In genomic region chr5:152864993-152865392, GRCh38 we compare ENCODE assay signal across 25 cellular contexts.
"Had no signal": no experiment of that assay in that cellular context is flagged by ENCODE, and none has a peak within 500 bp of the region (broad histone marks: within the 10 kb centered on the region; RNA-seq: fewer than 3 reads in every experiment).

No MANE protein-coding gene starts in this region.

- H3K4me1 Mint-ChIP-seq: activated CD4-positive, alpha-beta memory T cell treated with anti-CD3 and anti-CD28 coated beads, Interleukin-2, amount 10 ng/mL, durations not matched to agents 7 days and 5 days; activated CD4-positive, alpha-beta T cell treated with anti-CD3 and anti-CD28 coated beads, Interleukin-2, amount 10 ng/mL, durations not matched to agents 24 days and 14 days; activated naive CD4-positive, alpha-beta T cell treated with anti-CD3 and anti-CD28 coated beads, Interleukin-2, amount 10 ng/mL, durations not matched to agents 7 days and 5 days; natural killer cell; stimulated activated effector memory CD8-positive, alpha-beta T cell treated with anti-CD3 and anti-CD28 coated beads, Interleukin-12 subunit alpha, Interleukin-12 subunit beta, amount 100 ng/mL, for 72 hours; stimulated activated naive CD8-positive, alpha-beta T cell treated with anti-CD3 and anti-CD28 coated beads, Interleukin-15, amount 100 ng/mL, for 72 hours; T-cell had no signal

- H3K4me3 ChIP-seq: body of pancreas, gastroesophageal sphincter, lower lobe of right lung, psoas muscle, skin epidermis, tibial artery had no signal

- H3K36me3 Mint-ChIP-seq: activated naive CD4-positive, alpha-beta T cell treated with anti-CD3 and anti-CD28 coated beads, Interleukin-2, amount 10 ng/mL, durations not matched to agents 7 days and 5 days; natural killer cell; stimulated activated effector memory CD8-positive, alpha-beta T cell treated with anti-CD3 and anti-CD28 coated beads, Interleukin-12 subunit alpha, Interleukin-12 subunit beta, amount 100 ng/mL, for 72 hours; T-cell had no signal

- H3K27ac ChIP-seq: body of pancreas, gastroesophageal sphincter, lower lobe of right lung, psoas muscle, skin epidermis, tibial artery, VCaP had no signal

- H3K4me3 Mint-ChIP-seq: activated CD4-positive, alpha-beta memory T cell treated with anti-CD3 and anti-CD28 coated beads, Interleukin-2, amount 10 ng/mL, durations not matched to agents 7 days and 5 days; activated CD4-positive, alpha-beta T cell treated with anti-CD3 and anti-CD28 coated beads, Interleukin-2, amount 10 ng/mL, durations not matched to agents 24 days and 14 days; activated naive CD4-positive, alpha-beta T cell treated with anti-CD3 and anti-CD28 coated beads, Interleukin-2, amount 10 ng/mL, durations not matched to agents 7 days and 5 days; activated T-cell treated with anti-CD3 and anti-CD28 coated beads, Interleukin-2, amount 50 U/mL, for 72 hours; natural killer cell; stimulated activated effector memory CD8-positive, alpha-beta T cell treated with anti-CD3 and anti-CD28 coated beads, Interleukin-12 subunit alpha, Interleukin-12 subunit beta, amount 100 ng/mL, for 72 hours; stimulated activated naive CD8-positive, alpha-beta T cell treated with anti-CD3 and anti-CD28 coated beads, Interleukin-15, amount 100 ng/mL, for 72 hours; T-cell; T-helper 2 cell treated with Interferon-gamma antibody and Interleukin-4, amounts not matched to agents 5 μg/mL and 100 μg/mL, for 36 hours had no signal

- H3K4me1 ChIP-seq: body of pancreas, gastroesophageal sphincter, lower lobe of right lung, psoas muscle, tibial artery had no signal

- H3K36me3 ChIP-seq: gastroesophageal sphincter, lower lobe of right lung, tibial artery had no signal

- H3K27me3 Mint-ChIP-seq: activated CD4-positive, alpha-beta memory T cell treated with anti-CD3 and anti-CD28 coated beads, Interleukin-2, amount 10 ng/mL, durations not matched to agents 7 days and 5 days; activated CD4-positive, alpha-beta T cell treated with anti-CD3 and anti-CD28 coated beads, Interleukin-2, amount 10 ng/mL, durations not matched to agents 24 days and 14 days; activated naive CD4-positive, alpha-beta T cell treated with anti-CD3 and anti-CD28 coated beads, Interleukin-2, amount 10 ng/mL, durations not matched to agents 7 days and 5 days; stimulated activated naive CD8-positive, alpha-beta T cell treated with anti-CD3 and anti-CD28 coated beads, Interleukin-15, amount 100 ng/mL, for 72 hours; T-cell had no signal

- ATAC-seq: activated CD4-positive, CD25-positive, alpha-beta regulatory T cell treated with anti-CD3 and anti-CD28 coated beads, Interleukin-2, amount 50 U/mL, for 24 hours; activated T-cell treated with anti-CD3 and anti-CD28 coated beads, Interleukin-2, amount 50 U/mL, for 72 hours; body of pancreas; esophagus mucosa; gastroesophageal sphincter; left cardiac atrium; lower lobe of right lung; natural killer cell; psoas muscle; right cardiac atrium; stimulated activated effector memory CD8-positive, alpha-beta T cell treated with anti-CD3 and anti-CD28 coated beads, Interleukin-12 subunit alpha, Interleukin-12 subunit beta, amount 100 ng/mL, for 72 hours; stimulated activated naive CD8-positive, alpha-beta T cell treated with anti-CD3 and anti-CD28 coated beads, Interleukin-15, amount 100 ng/mL, for 72 hours; T-cell had no signal

- H3K9me3 Mint-ChIP-seq: activated CD4-positive, alpha-beta memory T cell treated with anti-CD3 and anti-CD28 coated beads, Interleukin-2, amount 10 ng/mL, durations not matched to agents 7 days and 5 days; activated CD4-positive, alpha-beta T cell treated with anti-CD3 and anti-CD28 coated beads, Interleukin-2, amount 10 ng/mL, durations not matched to agents 24 days and 14 days; activated naive CD4-positive, alpha-beta T cell treated with anti-CD3 and anti-CD28 coated beads, Interleukin-2, amount 10 ng/mL, durations not matched to agents 7 days and 5 days had no signal

- H3K27ac Mint-ChIP-seq: activated CD4-positive, alpha-beta memory T cell treated with anti-CD3 and anti-CD28 coated beads, Interleukin-2, amount 10 ng/mL, durations not matched to agents 7 days and 5 days; activated CD4-positive, alpha-beta T cell treated with anti-CD3 and anti-CD28 coated beads, Interleukin-2, amount 10 ng/mL, durations not matched to agents 24 days and 14 days; activated naive CD4-positive, alpha-beta T cell treated with anti-CD3 and anti-CD28 coated beads, Interleukin-2, amount 10 ng/mL, durations not matched to agents 7 days and 5 days; activated T-cell treated with anti-CD3 and anti-CD28 coated beads, Interleukin-2, amount 50 U/mL, for 72 hours; natural killer cell; stimulated activated effector memory CD8-positive, alpha-beta T cell treated with anti-CD3 and anti-CD28 coated beads, Interleukin-12 subunit alpha, Interleukin-12 subunit beta, amount 100 ng/mL, for 72 hours; stimulated activated naive CD8-positive, alpha-beta T cell treated with anti-CD3 and anti-CD28 coated beads, Interleukin-15, amount 100 ng/mL, for 72 hours; T-cell; T-helper 2 cell treated with Interferon-gamma antibody and Interleukin-4, amounts not matched to agents 5 μg/mL and 100 μg/mL, for 36 hours had no signal

- DNase-seq: activated CD4-positive, alpha-beta memory T cell treated with anti-CD3 and anti-CD28 coated beads, Interleukin-2, amount 10 ng/mL, durations not matched to agents 7 days and 5 days; activated CD4-positive, alpha-beta T cell treated with anti-CD3 and anti-CD28 coated beads, Interleukin-2, amount 10 ng/mL, durations not matched to agents 24 days and 14 days; activated effector memory CD4-positive, alpha-beta T cell treated with Interleukin-2 at 50 U/mL for 16 hours; activated naive CD4-positive, alpha-beta T cell treated with anti-CD3 and anti-CD28 coated beads, Interleukin-2, amount 10 ng/mL, durations not matched to agents 7 days and 5 days; activated T-cell treated with anti-CD3 and anti-CD28 coated beads, Interleukin-2, amount 50 U/mL, for 72 hours; body of pancreas; dermis blood vessel endothelial cell; effector memory CD4-positive, alpha-beta T cell; islet precursor cell; left cardiac atrium; lower lobe of right lung; natural killer cell; psoas muscle; right cardiac atrium; stimulated activated CD4-positive, alpha-beta T cell treated with anti-CD3 and anti-CD28 coated beads, Interleukin-2, amount 100 ng/mL, for 24 hours; stimulated activated naive CD8-positive, alpha-beta T cell treated with anti-CD3 and anti-CD28 coated beads, Interleukin-15, amount 100 ng/mL, for 72 hours; T-cell; tibial artery had no signal

- H3K9me3 ChIP-seq: body of pancreas, gastroesophageal sphincter, lower lobe of right lung, psoas muscle, tibial artery had no signal

- H3K27me3 ChIP-seq: body of pancreas, gastroesophageal sphincter, tibial artery had no signal
